In the genomic region with DNA sequence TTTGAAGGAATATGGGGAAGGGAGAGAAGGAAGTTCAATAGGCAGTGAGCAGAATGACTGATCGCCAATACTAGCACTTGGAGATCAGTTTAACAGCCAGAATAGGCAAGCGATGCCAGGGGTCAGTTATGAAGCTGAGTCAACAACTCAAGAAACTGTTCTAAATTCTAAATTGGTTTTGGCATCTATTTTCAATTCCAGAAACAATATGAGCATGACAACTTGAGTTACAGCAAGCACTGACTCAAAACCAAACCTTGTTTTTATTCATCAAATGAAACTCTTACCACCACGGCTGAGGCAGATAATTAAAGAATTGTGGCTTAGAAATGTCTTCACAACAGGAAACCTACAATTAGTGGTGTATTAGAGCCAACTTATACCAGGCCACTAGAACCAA, we compare ENCODE assay signal across 8 cellular contexts.
DNase-seq lines count a peak whose midpoint lies in the region; ATAC-seq, FAIRE-seq and TF ChIP-seq lines count a peak whose summit lies in the region.

No MANE protein-coding gene starts in this region.

- whole genome bisulfite sequencing in H1 (ENCODE audit: extremely low coverage in 1 of 2, insufficient coverage in 1 of 2, insufficient read length in 1 of 2, insufficient replicate concordance in 2 of 2, low coverage in 1 of 2, low lambda C conversion rate in 2 of 2, missing lambda C conversion rate in 1 of 2), 2 experiments = 95% methylated on average over 3 of the region's 3 CpGs; no CpG with 5 or more reads in 1 of the 2 experiments
- WGBS in smooth muscle cell (ENCODE audit: low lambda C conversion rate) = 85% methylated on average over 3 of the region's 3 CpGs

- H3F3A ChIP-seq in smooth muscle cell (ENCODE audit: low read depth) = no peaks in the 10 kb centered on the region

- H2BK5ac ChIP-seq in H1 (ENCODE audit: low read depth, low read length) = no peak overlapping the region

- H3K27ac ChIP-seq in H1 (ENCODE audit: low read depth, low read length) (no peak overlapping the region), uterus (peak overlapping the region; percentile 47 to 57), smooth muscle cell (ENCODE audit: low read depth) (no peak overlapping the region)

- H4K20me1 ChIP-seq in H1 (replicated peaks in 1 of 2; ENCODE audit: control insufficient read depth in 1 of 2, insufficient read depth in 2 of 2, low read length in 2 of 2) = no peaks in the 10 kb centered on the region
- H4K20me1 ChIP-seq in smooth muscle cell (ENCODE audit: low read depth) = no peaks in the 10 kb centered on the region

- H3K4me3 ChIP-seq in H1 (ENCODE audit: extremely low read depth in 1 of 4, insufficient read depth in 2 of 4, low read depth in 3 of 4, low read length in 4 of 4) = no peak overlapping the region
- H3K4me3 ChIP-seq in uterus = no peak overlapping the region
- no peak overlapping the region for H3K4me3 ChIP-seq in smooth muscle cell

- FAIRE-seq in GM12891 (lab: Jason Lieb, UNC) (peak; percentile 88), H1 (lab: Jason Lieb, UNC) (peak; percentile 57)

- intact Hi-C loops in uterus (cut with DNase I; ENCODE audit: low total_unique reads) = no loop called here

- H3K4ac ChIP-seq in H1 (replicated peaks; ENCODE audit: insufficient read length, low read depth, low read length) = no peak overlapping the region

- no peak overlapping the region for H2BK12ac ChIP-seq in H1 (ENCODE audit: low read depth, low read length)

- no peak for TF ChIP-seq POLR2A in GM12891 (IDR thresholded peaks at IDR 0.05; ENCODE audit: low read depth, low read length)
- TF ChIP-seq POLR2A in H1 (IDR thresholded peaks at IDR 0.05; ENCODE audit: control extremely low read depth in 1 of 2, low read depth in 2 of 2, low read length in 2 of 2) = no peak
- no peak for TF ChIP-seq POLR2A in uterus (IDR thresholded peaks at IDR 0.05)

- H3K36me3 ChIP-seq in H1 (ENCODE audit: control insufficient read depth in 2 of 4, insufficient read depth in 4 of 4, low read length in 3 of 4) = no peaks in the 10 kb centered on the region
- no peaks in the 10 kb centered on the region for H3K36me3 ChIP-seq in uterus
- H3K36me3 ChIP-seq in smooth muscle cell (ENCODE audit: low read depth) = no peaks in the 10 kb centered on the region

- ATAC-seq in GM21423 (IDR thresholded peaks at IDR 0.05; ENCODE audit: unreplicated experiment) = peak; percentile 84
- ATAC-seq in HG03571 (IDR thresholded peaks at IDR 0.05; ENCODE audit: unreplicated experiment) = peak; percentile 86
- no peak for ATAC-seq in esophagus mucosa

- TF ChIP-seq RAD21 in H1 (IDR thresholded peaks at IDR 0.05 in 1 of 2, conservative IDR thresholded peaks at IDR 0.05 in 1 of 2; ENCODE audit: low read depth in 2 of 2, low read length in 2 of 2) = no peak

- TF ChIP-seq CTCF in H1 (IDR thresholded peaks at IDR 0.05; ENCODE audit: control extremely low read depth in 1 of 3, insufficient read depth in 1 of 3, low read depth in 1 of 3, low read length in 3 of 3) (no peak), uterus (IDR thresholded peaks at IDR 0.05) (no peak), smooth muscle cell (IDR thresholded peaks at IDR 0.05; ENCODE audit: borderline replicate concordance, insufficient read depth, poor library complexity, severe bottlenecking) (no peak)

- H3K79me1 ChIP-seq in H1 (ENCODE audit: low read depth, low read length) = no peaks in the 10 kb centered on the region

- no peak overlapping the region for H2BK120ac ChIP-seq in H1 (replicated peaks; ENCODE audit: low read depth, low read length)

- H4K8ac ChIP-seq in H1 (ENCODE audit: extremely low read depth, insufficient read depth, low read length) = no peak overlapping the region

- H3K4me1 ChIP-seq in H1 (replicated peaks in 1 of 4; ENCODE audit: control insufficient read depth in 3 of 4, insufficient read depth in 4 of 4, low read length in 3 of 4) = peaks cover 0 to 6% (median 3%) of the 10 kb centered on the region in 4 experiments; a peak in 4 of 7 replicates
- H3K4me1 ChIP-seq in uterus = no peaks in the 10 kb centered on the region
- H3K4me1 ChIP-seq in smooth muscle cell (ENCODE audit: low read depth) = no peaks in the 10 kb centered on the region

- H2AK5ac ChIP-seq in H1 (ENCODE audit: low read depth, low read length) = no peak overlapping the region

- H3K14ac ChIP-seq in H1 (ENCODE audit: insufficient read length) = no peak overlapping the region

- no peak overlapping the region for H4K91ac ChIP-seq in H1 (replicated peaks; ENCODE audit: insufficient read length, low read length)

- H3K9me3 ChIP-seq in H1 (ENCODE audit: insufficient read depth in 2 of 2, low read depth in 1 of 2, low read length in 1 of 2) (no peaks in the 10 kb centered on the region), uterus (no peaks in the 10 kb centered on the region), smooth muscle cell (replicated peaks; ENCODE audit: low read depth) (no peaks in the 10 kb centered on the region)

- no peak overlapping the region for H3K18ac ChIP-seq in H1 (ENCODE audit: extremely low read depth, low read length)

- H2AFZ ChIP-seq in H1 (ENCODE audit: low read length) = no peak overlapping the region
- H2AFZ ChIP-seq in smooth muscle cell (ENCODE audit: low read depth) = no peak overlapping the region

- H3K56ac ChIP-seq in H1 (replicated peaks; ENCODE audit: insufficient read length, low read depth, low read length) = no peak overlapping the region

- no peak overlapping the region for H4K5ac ChIP-seq in H1 (ENCODE audit: insufficient read length, low read depth, low read length)

- H2BK15ac ChIP-seq in H1 (ENCODE audit: low read length) = no peak overlapping the region

- H3K23me2 ChIP-seq in H1 (ENCODE audit: low read depth, low read length) = no peaks in the 10 kb centered on the region

- H3K4me2 ChIP-seq in H1 (ENCODE audit: insufficient read depth in 1 of 2, low read depth in 2 of 2, low read length in 2 of 2) (no peak overlapping the region), smooth muscle cell (no peak overlapping the region)

- H3K79me2 ChIP-seq in H1 (ENCODE audit: control insufficient read depth in 1 of 2, insufficient read depth in 2 of 2, low read length in 2 of 2) (no peaks in the 10 kb centered on the region), smooth muscle cell (ENCODE audit: low read depth) (no peaks in the 10 kb centered on the region)

- no peak for TF ChIP-seq EP300 in H1 (IDR thresholded peaks at IDR 0.05; ENCODE audit: borderline replicate concordance in 1 of 2, low read depth in 2 of 2, low read length in 2 of 2)

- H2BK20ac ChIP-seq in H1 (ENCODE audit: low read length) = no peak overlapping the region

- POLR2A ChIA-PET in H1 (lab: Charles Lee; ENCODE audit: partially characterized antibody) = no interaction called here

- no peak overlapping the region for H3K23ac ChIP-seq in H1 (ENCODE audit: insufficient read length)

- CTCF ChIA-PET in H1 (lab: Charles Lee; ENCODE audit: partially characterized antibody) = interaction anchor here (1.3 to 1.7 kb wide), 2 partner anchors 9 to 29 kb away, joined by 3 read pairs; no protein-coding TSS in a partner anchor

- DNase-seq in GM12891 (ENCODE audit: insufficient read length, low spot score) (no peak), H1 (ENCODE audit: low read depth in 1 of 2, low spot score in 2 of 2) (no peak), uterus (no peak), smooth muscle cell (lab: John Stamatoyannopoulos, UW; ENCODE audit: unreplicated experiment) (no peak), foreskin melanocyte (no peak)

- H3K9ac ChIP-seq in H1 (replicated peaks in 1 of 4; ENCODE audit: extremely low read depth in 1 of 4, low read depth in 3 of 4, low read length in 3 of 4) (no peak overlapping the region), smooth muscle cell (ENCODE audit: low read depth) (no peak overlapping the region)

- H3K27me3 ChIP-seq in H1 (replicated peaks in 1 of 4; ENCODE audit: control insufficient read depth in 3 of 4, extremely low read depth in 1 of 4, insufficient read depth in 3 of 4, low read length in 3 of 4) = no peaks in the 10 kb centered on the region
- no peaks in the 10 kb centered on the region for H3K27me3 ChIP-seq in uterus
- no peaks in the 10 kb centered on the region for H3K27me3 ChIP-seq in smooth muscle cell (ENCODE audit: low read depth)

TF ChIP-seq in GM12891, 5 proteins besides CTCF, POLR2A, EP300 and RAD21:
- TF ChIP-seq TAF1 (IDR thresholded peaks at IDR 0.05; ENCODE audit: low read depth, low read length) (no peak), SPI1 (IDR thresholded peaks at IDR 0.05; ENCODE audit: low read depth, low read length) (no peak), POLR2AphosphoS5 (IDR thresholded peaks at IDR 0.05; ENCODE audit: low read depth, low read length) (peak; percentile 57; the same call in 1 of the 2 replicates), POU2F2 (IDR thresholded peaks at IDR 0.05; ENCODE audit: low read depth, low read length) (0 out of 2 replicates have a peak, but pooled peaks have one; percentile 23), PAX5 (IDR thresholded peaks at IDR 0.05; ENCODE audit: insufficient read depth, low read length, severe bottlenecking) (peak; percentile 31)

TF ChIP-seq in H1, 55 proteins besides CTCF, POLR2A, EP300 and RAD21:
- TF ChIP-seq HDAC6 (IDR thresholded peaks at IDR 0.05; ENCODE audit: low read depth, low read length) (no peak), EGR1 (IDR thresholded peaks at IDR 0.05; ENCODE audit: borderline replicate concordance, low read depth, low read length) (no peak), MAFK (IDR thresholded peaks at IDR 0.05; ENCODE audit: low read depth, low read length) (no peak), CHD1 (IDR thresholded peaks at IDR 0.05; ENCODE audit: low read depth, low read length) (no peak), RBBP5 (IDR thresholded peaks at IDR 0.05; ENCODE audit: borderline replicate concordance, low read depth, low read length) (no peak), NRF1 (IDR thresholded peaks at IDR 0.05; ENCODE audit: low read depth, low read length) (no peak), RXRA (IDR thresholded peaks at IDR 0.05; ENCODE audit: insufficient read depth, low read depth, low read length) (no peak)

Comparison
In these comparisons a context has a peak if more than half of its experiments do, and no peak if none do; other contexts are left out.
1. H3K27ac ChIP-seq: peak in uterus (2 of 2); none in H1 (single experiment) and smooth muscle cell (single experiment).